ENCODE assay signal across 8 cellular contexts in the genomic region with DNA sequence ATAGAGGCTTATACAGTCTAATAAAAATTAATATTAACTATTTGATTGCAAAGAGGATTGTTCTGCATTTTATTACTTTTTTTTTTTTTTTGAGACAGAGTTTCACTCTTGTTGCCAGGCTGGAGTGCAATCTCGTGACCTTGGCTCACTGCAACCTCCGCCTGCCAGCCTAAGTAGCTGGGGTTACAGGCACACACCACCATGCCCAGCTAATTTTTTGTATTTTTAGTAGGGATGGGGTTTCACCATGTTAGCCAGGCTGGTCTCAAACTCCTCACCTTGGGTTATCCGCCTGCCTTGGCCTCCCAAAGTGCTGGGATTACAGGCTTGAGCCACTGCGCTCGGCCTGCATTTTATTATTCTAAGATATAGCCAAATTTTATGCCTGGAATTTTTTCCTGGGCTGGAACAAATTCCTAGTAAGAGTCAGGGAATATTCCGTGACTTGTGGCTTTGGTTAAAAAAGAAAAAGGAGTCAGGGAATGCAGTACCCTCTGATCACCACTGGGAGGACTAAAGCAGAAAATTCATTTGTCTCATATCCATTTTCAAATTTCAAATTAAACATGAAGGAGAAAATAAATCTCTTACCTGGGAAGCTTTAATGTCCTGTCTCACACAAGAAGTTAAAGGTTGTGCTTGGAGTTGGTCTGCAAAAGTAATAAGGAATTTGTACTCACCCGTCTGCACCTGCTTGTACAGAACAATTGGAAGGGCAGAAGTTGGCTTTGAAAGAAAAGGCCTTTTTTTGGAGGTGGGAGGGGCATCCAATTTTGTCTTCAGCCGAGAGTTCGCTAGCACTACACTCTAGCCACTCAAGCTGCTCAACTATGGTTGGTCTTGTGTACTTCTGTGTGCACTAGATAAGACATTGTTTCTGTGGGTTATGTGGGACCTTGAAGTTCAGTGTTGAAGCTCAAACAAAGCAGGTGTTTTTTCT. TPM values are rescaled to one million over a fixed set of nuclear protein-coding genes. Genes with fewer than 3 reads are reported as not detected.
DNase-seq lines count a peak whose midpoint lies in the region; TF ChIP-seq lines count a peak whose summit lies in the region.

No MANE protein-coding gene starts in this region.

- no peak overlapping the region for H3K27ac Mint-ChIP-seq in activated naive CD4-positive, alpha-beta T cell treated with anti-CD3 and anti-CD28 coated beads for 36 hours
- peak overlapping the region; percentile 70 for H3K27ac Mint-ChIP-seq in endothelial cell (ENCODE audit: unreplicated experiment)
- no peak overlapping the region for H3K27ac Mint-ChIP-seq in nephron progenitor cell

- no peaks in the 10 kb centered on the region for H3K27me3 Mint-ChIP-seq in activated naive CD4-positive, alpha-beta T cell treated with anti-CD3 and anti-CD28 coated beads for 36 hours (ENCODE audit: low read depth)
- H3K27me3 Mint-ChIP-seq in endothelial cell (ENCODE audit: unreplicated experiment) (no peaks in the 10 kb centered on the region), nephron progenitor cell (ENCODE audit: low read depth, poor library complexity) (peaks cover 3% of the 10 kb centered on the region)

- DNase-seq in activated naive CD4-positive, alpha-beta T cell treated with anti-CD3 and anti-CD28 coated beads for 36 hours, result no peak
- DNase-seq in activated naive CD4-positive, alpha-beta T cell treated with Interleukin-2 at 50 U/mL for 16 hours, result no peak
- DNase-seq in OCI-M1 (lab: John Stamatoyannopoulos, UW) (peak; percentile 94), endothelial cell (ENCODE audit: low spot score) (no peak), nephron progenitor cell (no peak), mesenteric fat pad (ENCODE audit: low spot score) (no peak), UCSD-AML1 (lab: John Stamatoyannopoulos, UW; ENCODE audit: unreplicated experiment) (no peak)
- no peak for DNase-seq in activated CD8-positive, alpha-beta memory T cell treated with anti-CD3 and anti-CD28 coated beads, Interleukin-2, amount 50 U/mL, for 48 hours

- peaks cover 2% of the 10 kb centered on the region for H3K36me3 Mint-ChIP-seq in activated naive CD4-positive, alpha-beta T cell treated with anti-CD3 and anti-CD28 coated beads for 36 hours (ENCODE audit: low read depth)
- no peaks in the 10 kb centered on the region for H3K36me3 Mint-ChIP-seq in endothelial cell (ENCODE audit: low read depth, unreplicated experiment)
- H3K36me3 Mint-ChIP-seq in nephron progenitor cell (ENCODE audit: low read depth), result peaks cover 14% of the 10 kb centered on the region

- intact Hi-C loops in activated naive CD4-positive, alpha-beta T cell treated with anti-CD3 and anti-CD28 coated beads for 36 hours (cut with micrococcal nuclease), result loop anchor here (1.0 kb wide), 1 partner anchor 8 kb away; no protein-coding TSS in a partner anchor

- H3K9me3 Mint-ChIP-seq in activated naive CD4-positive, alpha-beta T cell treated with anti-CD3 and anti-CD28 coated beads for 36 hours, result no peaks in the 10 kb centered on the region
- H3K9me3 Mint-ChIP-seq in endothelial cell (ENCODE audit: unreplicated experiment), result no peaks in the 10 kb centered on the region
- no peaks in the 10 kb centered on the region for H3K9me3 Mint-ChIP-seq in nephron progenitor cell

- CTCF ChIA-PET in activated naive CD4-positive, alpha-beta T cell treated with anti-CD3 and anti-CD28 coated beads for 36 hours (lab: Charles Lee), result interaction anchor here (0.7 to 5.4 kb wide), 13 partner anchors 10 to 81 kb away, joined by 3 to 44 read pairs (median 4); no protein-coding TSS in a partner anchor

- peak overlapping the region; percentile 27 for H3K4me3 Mint-ChIP-seq in activated naive CD4-positive, alpha-beta T cell treated with anti-CD3 and anti-CD28 coated beads for 36 hours
- no peak overlapping the region for H3K4me3 Mint-ChIP-seq in endothelial cell (ENCODE audit: unreplicated experiment)
- no peak overlapping the region for H3K4me3 Mint-ChIP-seq in nephron progenitor cell

- TF ChIP-seq CTCF in endothelial cell (IDR thresholded peaks at IDR 0.05; ENCODE audit: unreplicated experiment) (peak; percentile 97), nephron progenitor cell (IDR thresholded peaks at IDR 0.05) (peak; percentile 87)

- H3K4me1 Mint-ChIP-seq in activated naive CD4-positive, alpha-beta T cell treated with anti-CD3 and anti-CD28 coated beads for 36 hours (ENCODE audit: low read depth), result peaks cover 68% of the 10 kb centered on the region
- H3K4me1 Mint-ChIP-seq in endothelial cell (ENCODE audit: unreplicated experiment) (peaks cover 35% of the 10 kb centered on the region), nephron progenitor cell (peaks cover 49% of the 10 kb centered on the region)

RNA-seq across cellular contexts. Expression of a gene that starts 8.7 kb away (rescaled TPM):
- total RNA-seq in activated naive CD4-positive, alpha-beta T cell treated with anti-CD3 and anti-CD28 coated beads for 36 hours, result 10 to 100 TPM; 62.2 to 64.7 TPM
- 70.8 TPM for total RNA-seq in endothelial cell (ENCODE audit: unreplicated experiment)
- total RNA-seq in mesenteric fat pad, result 78.3 TPM

RNA-seq across cellular contexts. Expression of a gene that starts 59.9 kb away (rescaled TPM):
- 100 to 1,000 TPM; 117 to 121 TPM for total RNA-seq in activated naive CD4-positive, alpha-beta T cell treated with anti-CD3 and anti-CD28 coated beads for 36 hours
- total RNA-seq in endothelial cell (ENCODE audit: unreplicated experiment), result 228 TPM
- 267 TPM for total RNA-seq in mesenteric fat pad
